In genomic region chr6:119289651-119290050, GRCh38 we compare ENCODE assay signal across 34 cellular contexts.
"Had no signal": no experiment of that assay in that cellular context is flagged by ENCODE, and none has a peak within 500 bp of the region (broad histone marks: within the 10 kb centered on the region; RNA-seq: fewer than 3 reads in every experiment).

No MANE protein-coding gene starts in this region.

- DNase-seq: activated CD4-positive, alpha-beta memory T cell treated with anti-CD3 and anti-CD28 coated beads, Interleukin-2, amount 10 ng/mL, durations not matched to agents 7 days and 5 days; activated CD4-positive, alpha-beta T cell treated with anti-CD3 and anti-CD28 coated beads for 1 hour; activated CD4-positive, alpha-beta T cell treated with anti-CD3 and anti-CD28 coated beads for 48 hours; activated CD4-positive, CD25-positive, alpha-beta regulatory T cell; activated CD8-positive, alpha-beta memory T cell treated with anti-CD3 and anti-CD28 coated beads for 24 hours; activated CD8-positive, alpha-beta memory T cell treated with anti-CD3 and anti-CD28 coated beads, Interleukin-2, amount 10 ng/mL, durations not matched to agents 7 days and 5 days; activated CD8-positive, alpha-beta memory T cell treated with anti-CD3 and anti-CD28 coated beads, Interleukin-2, amount 50 U/mL, for 48 hours; activated effector memory CD4-positive, alpha-beta T cell treated with anti-CD3 and anti-CD28 coated beads, Interleukin-2, amount 50 U/mL, for 16 hours; activated naive CD4-positive, alpha-beta T cell; activated naive CD4-positive, alpha-beta T cell treated with anti-CD3 and anti-CD28 coated beads, Interleukin-2, amount 50 U/mL, for 16 hours; activated naive CD8-positive, alpha-beta T cell treated with anti-CD3 and anti-CD28 coated beads for 36 hours; activated T-cell treated with anti-CD3 and anti-CD28 coated beads, Interleukin-2, amount 50 U/mL, for 48 hours; amniotic stem cell; aorta; brain microvascular endothelial cell; central memory CD4-positive, alpha-beta T cell; NCI-H1105; NCI-H1417 treated with DMSO at 0.1 percent for 48 hours; NCI-H187 treated with DMSO at 0.1 percent for 48 hours; NCI-H2081; NCI-H226; NCI-H446 treated with DMSO at 0.1 percent for 48 hours; NCI-H524; NCI-H69; PC-3; Peyer's patch; RPMI8226; SHP77 treated with DMSO at 0.1 percent for 48 hours; SW 1271; T-helper 1 cell; T-helper 2 cell; T-helper 9 cell; WERI-Rb-1 had no signal

- H3K4me3 ChIP-seq: Peyer's patch had no signal

- H3K9me3 ChIP-seq: Peyer's patch had no signal

- H3K36me3 ChIP-seq: brain microvascular endothelial cell, Peyer's patch, WERI-Rb-1 had no signal

- H3K27ac ChIP-seq: brain microvascular endothelial cell, KMS-11, Peyer's patch, WERI-Rb-1 had no signal

- ATAC-seq: activated CD8-positive, alpha-beta memory T cell treated with anti-CD3 and anti-CD28 coated beads, Interleukin-2, amount 10 ng/mL, durations not matched to agents 7 days and 5 days; PC-3 had no signal

- H3K4me1 ChIP-seq: Peyer's patch had no signal

- H3K27me3 ChIP-seq: brain microvascular endothelial cell, Peyer's patch had no signal
